Comparison of ENCODE assay signal across 12 cellular contexts in genomic region chr9:92295240-92295790, GRCh38. TPM values are rescaled to one million over a fixed set of nuclear protein-coding genes. Genes with fewer than 3 reads are reported as not detected.
DNase-seq lines count a peak whose midpoint lies in the region; ATAC-seq and TF ChIP-seq lines count a peak whose summit lies in the region.
"Had no signal": no experiment of that assay in that cellular context is flagged by ENCODE, and none has a peak within 500 bp of the region (broad histone marks: within the 10 kb centered on the region; RNA-seq: fewer than 3 reads in every experiment).

No MANE protein-coding gene starts in this region.

- H2BK12ac ChIP-seq in mesenchymal stem cell (ENCODE audit: low read length in 2 of 2) = no peak overlapping the region

- peaks cover 42% of the 10 kb centered on the region for H3K79me2 ChIP-seq in HCT116 (ENCODE audit: insufficient read depth, low read length)

- H3K27me3 ChIP-seq in BLaER1 treated with 17β-estradiol and CSF1 and Interleukin-3, amounts not matched to agents 10 nM and 100 nM = no peaks in the 10 kb centered on the region
- H3K27me3 ChIP-seq in HCT116 (ENCODE audit: insufficient read depth, low read length) = no peaks in the 10 kb centered on the region
- no peaks in the 10 kb centered on the region for H3K27me3 ChIP-seq in mesenchymal stem cell (ENCODE audit: control insufficient read depth in 1 of 2, insufficient read depth in 1 of 2, low read length in 2 of 2)
- H3K27me3 ChIP-seq in spleen (replicated peaks in 1 of 7) = no peaks in the 10 kb centered on the region
- H3K27me3 ChIP-seq: esophagus muscularis mucosa, ovary had no signal

- H3K9ac ChIP-seq in BLaER1 treated with 17β-estradiol and CSF1 and Interleukin-3, amounts not matched to agents 10 nM and 100 nM = peak overlapping the region in 10 of 11 experiments; percentile 20 to 91 (median 46); a peak in 16 of 22 replicates
- no peak overlapping the region for H3K9ac ChIP-seq in HCT116 (ENCODE audit: low read length)
- H3K9ac ChIP-seq in mesenchymal stem cell (ENCODE audit: low read length) = peak overlapping the region; percentile 99

- H2BK15ac ChIP-seq in mesenchymal stem cell (ENCODE audit: low read depth, poor library complexity, severe bottlenecking) = no peak overlapping the region

- 76% methylated on average over 6 of the region's 7 CpGs for WGBS in mesenchymal stem cell
- 85 to 95% (median 88%) methylated on average over 7 of the region's 7 CpGs for WGBS in spleen, 5 donors

- ATAC-seq in HCT116 (no peak), HG02642 (IDR thresholded peaks at IDR 0.05; ENCODE audit: poor library complexity, unreplicated experiment) (no peak)

- CTCF ChIA-PET in HCT116 (lab: Charles Lee) = interaction anchor here (0.7 kb wide), 1 partner anchor 156 kb away, joined by 4 read pairs; no protein-coding TSS in a partner anchor

- DNase-seq in HCT116 (ENCODE audit: low read depth, low spot score) (no peak), mesenchymal stem cell (no peak), hypothalamus (lab: John Stamatoyannopoulos, UW) (no peak), spleen (no peak)
- DNase-seq in central memory CD4-positive, alpha-beta T cell = no peak
- DNase-seq: NCI-H226, ovary, substantia nigra had no signal

- peak overlapping the region in 10 of 11 experiments; percentile 78 to 96 (median 90); a peak in 20 of 22 replicates for H3K4me2 ChIP-seq in BLaER1 treated with 17β-estradiol and CSF1 and Interleukin-3, amounts not matched to agents 10 nM and 100 nM
- peak overlapping the region; percentile 86; the same call in 1 of the 2 replicates for H3K4me2 ChIP-seq in HCT116 (ENCODE audit: low read length)
- H3K4me2 ChIP-seq in mesenchymal stem cell (ENCODE audit: low read length, poor library complexity, severe bottlenecking) = no peak overlapping the region

- H3K14ac ChIP-seq in mesenchymal stem cell (ENCODE audit: low read length in 2 of 2) = no peak overlapping the region

- H3K4me1 ChIP-seq in BLaER1 treated with 17β-estradiol and CSF1 and Interleukin-3, amounts not matched to agents 10 nM and 100 nM = peaks cover 54 to 84% (median 80%) of the 10 kb centered on the region in 10 experiments
- H3K4me1 ChIP-seq in HCT116 (ENCODE audit: control insufficient read depth in 1 of 2, insufficient read depth in 2 of 2, low read length in 2 of 2) (peaks cover 6 to 22% of the 10 kb centered on the region in 2 experiments; a peak in 3 of 4 replicates), mesenchymal stem cell (ENCODE audit: control insufficient read depth, insufficient read depth, low read depth, low read length) (peaks cover 12% of the 10 kb centered on the region), spleen (peaks cover 21 to 81% (median 44%) of the 10 kb centered on the region in 6 donors)

- H2BK5ac ChIP-seq in mesenchymal stem cell (ENCODE audit: low read depth, low read length, poor library complexity, severe bottlenecking) = no peak overlapping the region

- no peak overlapping the region for H3K4ac ChIP-seq in mesenchymal stem cell (ENCODE audit: low read depth in 1 of 2, low read length in 2 of 2)

- no peak overlapping the region for H2AK5ac ChIP-seq in mesenchymal stem cell (ENCODE audit: low read length, severe bottlenecking)

- H3K18ac ChIP-seq in mesenchymal stem cell (ENCODE audit: low read depth in 1 of 2, low read length in 2 of 2) = no peak overlapping the region

- RAD21 ChIA-PET in HCT116 (lab: Charles Lee; ENCODE audit: low non-redundant PET in 1 of 2, low total read pairs in 2 of 2, uncharacterized antibody in 2 of 2, unreplicated experiment in 2 of 2) = no interaction called here

- TF ChIP-seq POLR2A in HCT116 (IDR thresholded peaks at IDR 0.05; ENCODE audit: borderline replicate concordance, extremely low read depth, insufficient read depth, insufficient read length) (no peak), spleen (IDR thresholded peaks at IDR 0.05) (no peak)

- no peak overlapping the region for H3K4me3 ChIP-seq in BLaER1 treated with 17β-estradiol and CSF1 and Interleukin-3, amounts not matched to agents 10 nM and 100 nM
- H3K4me3 ChIP-seq in HCT116 (replicated peaks in 1 of 2; ENCODE audit: low read depth in 1 of 2, low read length in 2 of 2) (no peak overlapping the region; a peak in 1 of 4 replicates), mesenchymal stem cell (ENCODE audit: insufficient read depth in 1 of 2, low read depth in 1 of 2, low read length in 2 of 2) (no peak overlapping the region), spleen (no peak overlapping the region)
- H3K4me3 ChIP-seq: ovary had no signal

- POLR2A ChIA-PET in HCT116 (lab: Charles Lee) = interaction anchor here (1.2 kb wide), 1 partner anchor 11 kb away, joined by 4 read pairs; no protein-coding TSS in a partner anchor

- H4K20me1 ChIP-seq in BLaER1 treated with 17β-estradiol and CSF1 and Interleukin-3, amounts not matched to agents 10 nM and 100 nM = peaks cover 0 to 23% (median 21%) of the 10 kb centered on the region in 11 experiments; a peak in 11 of 22 replicates
- peaks cover 5% of the 10 kb centered on the region; the same call in 1 of the 2 replicates for H4K20me1 ChIP-seq in HCT116 (ENCODE audit: insufficient read depth)

- no peak overlapping the region for H3K23ac ChIP-seq in mesenchymal stem cell (ENCODE audit: low read length in 2 of 2)

- H4K8ac ChIP-seq in mesenchymal stem cell (ENCODE audit: low read length) = peak overlapping the region; percentile 7

- no peaks in the 10 kb centered on the region for H3K9me2 ChIP-seq in HCT116 (ENCODE audit: insufficient read depth)

- H3K79me1 ChIP-seq in mesenchymal stem cell (replicated peaks; ENCODE audit: low read length, poor library complexity, severe bottlenecking) = peaks cover 2% of the 10 kb centered on the region

- H2AFZ ChIP-seq in HCT116 (ENCODE audit: low read depth, low read length, poor library complexity, severe bottlenecking) (no peak overlapping the region), mesenchymal stem cell (ENCODE audit: low read depth, low read length) (no peak overlapping the region)

- BruUV-seq in HCT116 (replicated peaks; lab: Mats Ljungman, UMichigan) = no TSS peak

- intact Hi-C loops in HCT116 (cut with micrococcal nuclease) (no loop called here), spleen (cut with DNase I; ENCODE audit: low total_unique reads) (no loop called here)

- H4K91ac ChIP-seq in mesenchymal stem cell (ENCODE audit: low read length) = no peak overlapping the region

- no peaks in the 10 kb centered on the region for H3K9me3 ChIP-seq in BLaER1 treated with 17β-estradiol and CSF1 and Interleukin-3, amounts not matched to agents 10 nM and 100 nM (replicated peaks in 1 of 11)
- H3K9me3 ChIP-seq in HCT116 (ENCODE audit: control insufficient read depth in 1 of 2, insufficient read depth in 1 of 2, low read depth in 1 of 2, low read length in 2 of 2) = no peaks in the 10 kb centered on the region
- no peaks in the 10 kb centered on the region for H3K9me3 ChIP-seq in mesenchymal stem cell (ENCODE audit: control insufficient read depth, low read length)
- no peaks in the 10 kb centered on the region for H3K9me3 ChIP-seq in spleen
- H3K9me3 ChIP-seq: esophagus muscularis mucosa, ovary had no signal

- H3K27ac ChIP-seq in BLaER1 treated with 17β-estradiol and CSF1 and Interleukin-3, amounts not matched to agents 10 nM and 100 nM = peak overlapping the region in 9 of 11 experiments; percentile 4 to 98 (median 88); a peak in 18 of 22 replicates
- H3K27ac ChIP-seq in HCT116 (ENCODE audit: low read depth, low read length) (no peak overlapping the region; the same call in 1 of the 2 replicates), VCaP (peak overlapping the region; percentile 78; the same call in 1 of the 2 replicates), mesenchymal stem cell (ENCODE audit: low read length, poor library complexity, severe bottlenecking) (no peak overlapping the region), spleen (no peak overlapping the region)
- H3K27ac ChIP-seq: ovary had no signal

- H3K36me3 ChIP-seq in BLaER1 treated with 17β-estradiol and CSF1 and Interleukin-3, amounts not matched to agents 10 nM and 100 nM = peaks cover 34 to 64% (median 47%) of the 10 kb centered on the region in 11 experiments
- H3K36me3 ChIP-seq in HCT116 (ENCODE audit: control insufficient read depth in 1 of 2, insufficient read depth in 2 of 2, low read length in 2 of 2) (peaks cover 27 to 34% of the 10 kb centered on the region in 2 experiments), mesenchymal stem cell (ENCODE audit: control insufficient read depth in 1 of 2, insufficient read depth in 2 of 2, low read depth in 1 of 2, low read length in 2 of 2) (peaks cover 9 to 52% of the 10 kb centered on the region in 2 experiments), spleen (peaks cover 0 to 43% (median 31%) of the 10 kb centered on the region in 6 donors)
- H3K36me3 ChIP-seq: ovary had no signal

- TF ChIP-seq RAD21 in HCT116 (IDR thresholded peaks at IDR 0.05; ENCODE audit: low read depth) = no peak

- H2BK120ac ChIP-seq in mesenchymal stem cell (ENCODE audit: low read depth, low read length) = no peak overlapping the region

- no peak for TF ChIP-seq CTCF in HCT116 (IDR thresholded peaks at IDR 0.05 in 2 of 3, conservative IDR thresholded peaks at IDR 0.05 in 1 of 3; ENCODE audit: borderline replicate concordance in 1 of 3, insufficient read depth in 1 of 3, low read depth in 2 of 3, low read length in 2 of 3)
- no peak for TF ChIP-seq CTCF in VCaP (conservative IDR thresholded peaks at IDR 0.05)
- no peak for TF ChIP-seq CTCF in spleen (IDR thresholded peaks at IDR 0.05 in 8 of 11, conservative IDR thresholded peaks at IDR 0.05 in 3 of 11)

TF ChIP-seq in HCT116, 20 proteins besides CTCF, POLR2A, EP300 and RAD21 (continues in another document):
- no peak for TF ChIP-seq ZFX (IDR thresholded peaks at IDR 0.05)
- no peak for TF ChIP-seq SP1 (IDR thresholded peaks at IDR 0.05; ENCODE audit: low read depth)
- TF ChIP-seq SRF (IDR thresholded peaks at IDR 0.05; ENCODE audit: low read depth) = no peak
- TF ChIP-seq ELF1 (IDR thresholded peaks at IDR 0.05; ENCODE audit: borderline replicate concordance, low read depth) = no peak
- no peak for TF ChIP-seq YY1 (IDR thresholded peaks at IDR 0.05; ENCODE audit: extremely low read depth, insufficient replicate concordance, low read depth, low read length)
- TF ChIP-seq CEBPB (IDR thresholded peaks at IDR 0.05; ENCODE audit: low read depth) = no peak

RNA-seq across cellular contexts. Expression of gene IARS1, which starts 1.8 kb away (rescaled TPM):
- total RNA-seq in HCT116 (2021; ENCODE audit: unreplicated experiment) (279 TPM), spleen (100 to 1,000 TPM in 1 of 7 donors, 10 to 100 TPM in 6; 58.3 to 110 (median 71.5) TPM)
- polyA plus RNA-seq in HCT116 (2012) = 124 and 161 TPM in 2 replicates
- polyA plus RNA-seq in mesenchymal stem cell (2013, experiment 1 of 2) = 94.4 TPM
- polyA plus RNA-seq in mesenchymal stem cell (2013, experiment 2 of 2) = 96.6 TPM
- polyA plus RNA-seq in spleen = 10 to 100 TPM; 16.0 to 25.6 (median 22.9) TPM

RNA-seq across cellular contexts. Expression of gene NOL8, which starts 29.8 kb away (rescaled TPM):
- total RNA-seq in HCT116 (2021; ENCODE audit: unreplicated experiment) = 48.2 TPM
- 10.0 and 14.2 TPM in 2 replicates for polyA plus RNA-seq in HCT116 (2012)
- polyA plus RNA-seq in mesenchymal stem cell (2013, experiment 1 of 2) = 26.3 TPM
- polyA plus RNA-seq in mesenchymal stem cell (2013, experiment 2 of 2) = 26.8 TPM
- total RNA-seq in spleen = 10 to 100 TPM; 37.0 to 70.6 (median 43.4) TPM
- polyA plus RNA-seq in spleen = 10 to 100 TPM; 29.9 to 38.2 (median 34.2) TPM

RNA-seq across cellular contexts. Expression of gene CENPP, which starts 30.4 kb away (rescaled TPM):
- total RNA-seq in HCT116 (2021; ENCODE audit: unreplicated experiment) (7.0 TPM), spleen (10 to 100 TPM in 2 of 7 donors, 1 to 10 TPM in 5; 5.4 to 15.8 (median 6.9) TPM)
- 1.0 and 1.6 TPM in 2 replicates for polyA plus RNA-seq in HCT116 (2012)
- polyA plus RNA-seq in mesenchymal stem cell (2013, experiment 1 of 2) = 4.2 TPM
- polyA plus RNA-seq in mesenchymal stem cell (2013, experiment 2 of 2) = 3.9 TPM
- polyA plus RNA-seq in spleen = 1 to 10 TPM; 1.7 to 2.1 (median 2.0) TPM

Comparison
In these comparisons a context has a peak if more than half of its experiments do, and no peak if none do; other contexts are left out.
1. H3K27ac ChIP-seq: peak in BLaER1 treated with 17β-estradiol and CSF1 and Interleukin-3, amounts not matched to agents 10 nM and 100 nM (9 of 11) and VCaP (single experiment); none in HCT116 (single experiment), mesenchymal stem cell (single experiment) and spleen (0 of 8).